ENCODE assay signal across 26 cellular contexts in the genomic region with DNA sequence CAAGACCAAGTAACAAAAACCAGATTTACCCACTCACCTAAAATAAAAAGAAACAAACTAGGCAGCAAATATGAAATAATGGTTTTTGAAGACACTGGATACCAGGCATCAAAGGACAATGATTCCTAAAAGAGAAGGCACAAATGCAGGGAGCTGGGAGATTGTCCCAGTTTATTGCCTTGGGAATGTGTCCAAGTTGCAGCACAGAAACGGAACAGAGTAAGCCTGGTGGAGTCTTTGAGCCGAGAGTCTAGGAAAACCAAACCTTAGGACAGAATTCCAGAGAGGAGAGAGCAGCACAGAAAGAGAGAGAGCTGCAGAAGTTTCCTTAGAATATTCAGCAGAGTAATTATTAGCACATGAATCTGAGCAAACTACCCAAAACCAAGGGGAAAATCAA.
"Had no signal": no experiment of that assay in that cellular context is flagged by ENCODE, and none has a peak within 500 bp of the region (broad histone marks: within the 10 kb centered on the region; RNA-seq: fewer than 3 reads in every experiment).

No MANE protein-coding gene starts in this region.

- H3K4me1 ChIP-seq: foreskin keratinocyte, gastroesophageal sphincter, lower lobe of right lung, prostate gland, right atrium auricular region, stomach, thyroid gland had no signal

- H3K9me3 ChIP-seq: gastroesophageal sphincter, lower lobe of right lung, prostate gland, right atrium auricular region, stomach, thyroid gland had no signal

- H3K27ac ChIP-seq: dorsolateral prefrontal cortex, epithelial cell of prostate, foreskin keratinocyte, gastroesophageal sphincter, heart right ventricle, lower lobe of right lung, prostate gland, right atrium auricular region, stomach had no signal

- DNase-seq: cerebellar nuclear complex; dorsolateral prefrontal cortex; effector CD4-positive, alpha-beta T cell; endodermal cell; foreskin keratinocyte; heart right ventricle; hippocampal formation; immature natural killer cell; islet precursor cell; kidney glomerular epithelial cell; left ventricle myocardium superior; lower lobe of right lung; naive thymus-derived CD4-positive, alpha-beta T cell; nucleus accumbens; stimulated activated CD4-positive, alpha-beta T cell treated with anti-CD3 and anti-CD28 coated beads, Interleukin-2, amount 100 ng/mL, for 24 hours; stimulated activated CD4-positive, alpha-beta T cell treated with anti-CD3 and anti-CD28 coated beads, Interleukin-4, amount 100 ng/mL, for 24 hours; stimulated activated naive CD4-positive, alpha-beta T cell treated with Interleukin-2 at 50 U/mL for 16 hours; stomach; thyroid gland had no signal

- H3K36me3 ChIP-seq: lower lobe of right lung, prostate gland, right atrium auricular region, thyroid gland had no signal

- H3K4me3 ChIP-seq: dorsolateral prefrontal cortex, gastroesophageal sphincter, heart right ventricle, lower lobe of right lung, prostate gland, right atrium auricular region, stomach, thyroid gland had no signal

- ATAC-seq: esophagus mucosa; foreskin keratinocyte; gastroesophageal sphincter; heart right ventricle; left ventricle myocardium superior; lower lobe of right lung; naive thymus-derived CD4-positive, alpha-beta T cell; sciatic nerve; stimulated activated effector memory CD8-positive, alpha-beta T cell treated with anti-CD3 and anti-CD28 coated beads, Interleukin-12 subunit alpha, Interleukin-12 subunit beta, amount 100 ng/mL, for 72 hours had no signal

- H3K27me3 ChIP-seq: dorsolateral prefrontal cortex, foreskin keratinocyte, gastroesophageal sphincter, heart right ventricle, right atrium auricular region, stomach, thyroid gland had no signal
